ENCODE assay signal across 18 cellular contexts in the genomic region with DNA sequence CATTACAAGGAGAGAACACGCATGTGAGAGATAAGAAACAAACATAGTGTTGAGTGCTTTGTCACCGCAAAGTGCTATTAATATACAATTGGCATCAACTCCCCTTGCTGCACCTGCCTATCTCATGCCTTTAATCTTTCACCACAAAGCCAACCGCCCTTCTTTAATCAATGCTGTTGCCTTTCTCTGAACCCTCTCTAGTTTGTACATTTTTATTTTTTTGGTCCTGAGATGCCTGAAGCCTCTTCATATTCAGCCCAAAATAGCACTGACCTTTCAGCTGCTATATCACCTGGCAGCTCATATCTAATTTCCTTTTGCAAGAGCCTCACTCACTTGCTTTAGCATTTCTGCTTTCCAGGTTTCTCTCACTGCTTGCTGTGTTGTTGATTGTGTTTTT.
A peak's percentile ranks its signal among the peaks of the same experiment; 100 is the strongest.
DNase-seq lines count a peak whose midpoint lies in the region; ATAC-seq and TF ChIP-seq lines count a peak whose summit lies in the region.
"Had no signal": no experiment of that assay in that cellular context is flagged by ENCODE, and none has a peak within 500 bp of the region (broad histone marks: within the 10 kb centered on the region; RNA-seq: fewer than 3 reads in every experiment).

No MANE protein-coding gene starts in this region.

- intact Hi-C loops in mucosa of descending colon (cut with DNase I, micrococcal nuclease) (no loop called here), body of pancreas (cut with DNase I) (no loop called here)

- TF ChIP-seq POLR2A in body of pancreas (IDR thresholded peaks at IDR 0.05): no peak

- peak; percentile 90 for DNase-seq in Jurkat, Clone E6-1 (ENCODE audit: low read depth, low spot score)
- DNase-seq in NCI-H146 (lab: John Stamatoyannopoulos, UW) (peak; percentile 97), NCI-H345 treated with DMSO at 0.1 percent for 48 hours (lab: John Stamatoyannopoulos, UW; ENCODE audit: unreplicated experiment) (peak; percentile 95), mucosa of descending colon (no peak), body of pancreas (no peak), cerebellum (ENCODE audit: low spot score) (no peak)
- DNase-seq in activated T-cell treated with anti-CD3 and anti-CD28 coated beads, Interleukin-2, amount 50 U/mL, for 1 hour: no peak
- DNase-seq: activated CD4-positive, CD25-positive, alpha-beta regulatory T cell treated with anti-CD3 and anti-CD28 coated beads, Interleukin-2, amount 50 U/mL, for 72 hours; activated naive CD8-positive, alpha-beta T cell treated with anti-CD3 and anti-CD28 coated beads, Interleukin-2, amount 10 ng/mL, durations not matched to agents 7 days and 5 days; CD8-positive, alpha-beta memory T cell; cortex of kidney; KBM-7; NCI-H82; occipital lobe; Peyer's patch; stimulated activated naive B cell treated with anti-CD40 and anti-IgM and Interleukin-4, amounts not matched to agents 10 μg/mL and 1 μg/mL and 100 μg/mL, for 72 hours had no signal

- no peak overlapping the region for H3K27ac ChIP-seq in body of pancreas
- H3K27ac ChIP-seq: hepatocyte, Peyer's patch, tibial nerve had no signal

- TF ChIP-seq CTCF in mucosa of descending colon (IDR thresholded peaks at IDR 0.05) (no peak), body of pancreas (IDR thresholded peaks at IDR 0.05) (no peak)

- no peaks in the 10 kb centered on the region for H3K9me3 ChIP-seq in mucosa of descending colon
- H3K9me3 ChIP-seq in body of pancreas: no peaks in the 10 kb centered on the region
- H3K9me3 ChIP-seq: Peyer's patch, tibial nerve had no signal

- no peaks in the 10 kb centered on the region for H3K27me3 ChIP-seq in body of pancreas
- H3K27me3 ChIP-seq: hepatocyte, Peyer's patch, tibial nerve had no signal

- H3K36me3 ChIP-seq in mucosa of descending colon (ENCODE audit: low read depth) (no peaks in the 10 kb centered on the region), body of pancreas (replicated peaks in 1 of 2; ENCODE audit: insufficient read depth in 1 of 2, low read depth in 2 of 2) (no peaks in the 10 kb centered on the region)
- H3K36me3 ChIP-seq: Peyer's patch, tibial nerve had no signal

- WGBS in body of pancreas, 2 donors: 18 to 35% methylated on average over 3 of the region's 3 CpGs

- 0 out of 2 replicates have a peak overlapping the region, but pooled peaks have one; percentile 5 for H3K4me3 ChIP-seq in Jurkat, Clone E6-1 (ENCODE audit: low read length)
- H3K4me3 ChIP-seq in mucosa of descending colon (no peak overlapping the region), body of pancreas (no peak overlapping the region)
- H3K4me3 ChIP-seq: hepatocyte, Peyer's patch, tibial nerve had no signal

- peak; percentile 18 for ATAC-seq in mucosa of descending colon
- ATAC-seq in body of pancreas: no peak
- ATAC-seq: stimulated activated naive B cell treated with anti-CD40 and anti-IgM and Interleukin-4, amounts not matched to agents 10 μg/mL and 1 μg/mL and 100 μg/mL, for 72 hours had no signal

- H3K4me1 ChIP-seq in mucosa of descending colon (ENCODE audit: low read depth) (no peaks in the 10 kb centered on the region), body of pancreas (no peaks in the 10 kb centered on the region)
- H3K4me1 ChIP-seq: Peyer's patch, tibial nerve had no signal

Comparison
In these comparisons a context has a peak if more than half of its experiments do, and no peak if none do; other contexts are left out.
1. DNase-seq: peak in Jurkat, Clone E6-1 (single experiment), NCI-H146 (single experiment) and NCI-H345 treated with DMSO at 0.1 percent for 48 hours (single experiment); none in mucosa of descending colon (0 of 3), body of pancreas (0 of 4), activated T-cell treated with anti-CD3 and anti-CD28 coated beads, Interleukin-2, amount 50 U/mL, for 1 hour (single experiment) and cerebellum (single experiment).